8 cellular contexts compared by ENCODE assay signal in genomic region chr22:31748490-31748889, GRCh38. TPM values are rescaled to one million over a fixed set of nuclear protein-coding genes. Genes with fewer than 3 reads are reported as not detected.
DNase-seq lines count a peak whose midpoint lies in the region; ATAC-seq and TF ChIP-seq lines count a peak whose summit lies in the region.

No MANE protein-coding gene starts in this region.

- no peaks in the 10 kb centered on the region for H3K27me3 ChIP-seq in WERI-Rb-1 (ENCODE audit: insufficient read depth, low read depth, severe bottlenecking)
- no peaks in the 10 kb centered on the region for H3K27me3 ChIP-seq in subcutaneous abdominal adipose tissue (ENCODE audit: control insufficient read depth in 5 of 5, insufficient read depth in 4 of 5, low read length in 5 of 5)

- no peak overlapping the region for H3K27ac Mint-ChIP-seq in activated naive CD4-positive, alpha-beta T cell treated with anti-CD3 and anti-CD28 coated beads for 36 hours

- H3K4me3 Mint-ChIP-seq in activated naive CD4-positive, alpha-beta T cell treated with anti-CD3 and anti-CD28 coated beads for 36 hours: peak overlapping the region; percentile 87

- H3K27ac ChIP-seq in WERI-Rb-1 (no peak overlapping the region; the same call in 1 of the 2 replicates), subcutaneous abdominal adipose tissue (ENCODE audit: low read depth, low read length) (peak overlapping the region; percentile 92)

- H3K9ac ChIP-seq in subcutaneous abdominal adipose tissue (ENCODE audit: low read length in 5 of 5): peak overlapping the region; percentile 41 to 99 (median 89)

- intact Hi-C loops in activated naive CD4-positive, alpha-beta T cell treated with anti-CD3 and anti-CD28 coated beads for 36 hours (cut with micrococcal nuclease): no loop called here

- H3K4me1 Mint-ChIP-seq in activated naive CD4-positive, alpha-beta T cell treated with anti-CD3 and anti-CD28 coated beads for 36 hours (ENCODE audit: low read depth): peaks cover 52% of the 10 kb centered on the region

- ATAC-seq in HG02938 (IDR thresholded peaks at IDR 0.05; ENCODE audit: unreplicated experiment) (no peak), GM18502 (IDR thresholded peaks at IDR 0.05; ENCODE audit: poor library complexity, unreplicated experiment) (no peak)

- H3K36me3 ChIP-seq in WERI-Rb-1 (peaks cover 10% of the 10 kb centered on the region), subcutaneous abdominal adipose tissue (ENCODE audit: control insufficient read depth in 5 of 5, insufficient read depth in 5 of 5, low read length in 5 of 5) (peaks cover 0 to 2% (median 0%) of the 10 kb centered on the region in 5 donors)

- H3K9me3 Mint-ChIP-seq in activated naive CD4-positive, alpha-beta T cell treated with anti-CD3 and anti-CD28 coated beads for 36 hours: no peaks in the 10 kb centered on the region

- TF ChIP-seq CTCF in WERI-Rb-1 (IDR thresholded peaks at IDR 0.05; ENCODE audit: low read depth, low read length): no peak

- no peaks in the 10 kb centered on the region for H3K27me3 Mint-ChIP-seq in activated naive CD4-positive, alpha-beta T cell treated with anti-CD3 and anti-CD28 coated beads for 36 hours (ENCODE audit: low read depth)

- no peak for DNase-seq in activated naive CD4-positive, alpha-beta T cell treated with anti-CD3 and anti-CD28 coated beads for 36 hours
- no peak for DNase-seq in activated naive CD4-positive, alpha-beta T cell treated with anti-CD3 and anti-CD28 coated beads, Interleukin-2, amount 50 U/mL, for 16 hours
- no peak for DNase-seq in WERI-Rb-1
- no peak for DNase-seq in middle frontal gyrus (ENCODE audit: extremely low spot score, low spot score)

- peak overlapping the region; percentile 98; the same call in 1 of the 2 replicates for H3K4me3 ChIP-seq in WERI-Rb-1 (ENCODE audit: low read depth, low read length)
- H3K4me3 ChIP-seq in iPS-11a (ENCODE audit: low read depth, low read length): peak overlapping the region; percentile 98
- H3K4me3 ChIP-seq in subcutaneous abdominal adipose tissue (ENCODE audit: low read depth in 1 of 5, low read length in 5 of 5): peak overlapping the region; percentile 86 to 97 (median 89)

- peaks cover 18% of the 10 kb centered on the region for H3K36me3 Mint-ChIP-seq in activated naive CD4-positive, alpha-beta T cell treated with anti-CD3 and anti-CD28 coated beads for 36 hours (ENCODE audit: low read depth)

- peaks cover 11 to 50% (median 46%) of the 10 kb centered on the region in 5 donors for H3K4me1 ChIP-seq in subcutaneous abdominal adipose tissue (ENCODE audit: control insufficient read depth in 5 of 5, insufficient read depth in 5 of 5, low read length in 5 of 5)

- CTCF ChIA-PET in activated naive CD4-positive, alpha-beta T cell treated with anti-CD3 and anti-CD28 coated beads for 36 hours (lab: Charles Lee): interaction anchor here (1.5 kb wide), 1 partner anchor 83 kb away, joined by 4 read pairs; no protein-coding TSS in a partner anchor

- H3K9me3 ChIP-seq in WERI-Rb-1 (ENCODE audit: severe bottlenecking) (no peaks in the 10 kb centered on the region), subcutaneous abdominal adipose tissue (ENCODE audit: control insufficient read depth in 5 of 5, low read length in 5 of 5) (no peaks in the 10 kb centered on the region)

RNA-seq across cellular contexts. Expression of gene PRR14L, which starts 1.4 kb away (rescaled TPM):
- total RNA-seq in activated naive CD4-positive, alpha-beta T cell treated with anti-CD3 and anti-CD28 coated beads for 36 hours: 10 to 100 TPM; 28.7 to 31.8 TPM

RNA-seq across cellular contexts. Expression of gene DEPDC5, which starts 5.3 kb away (rescaled TPM):
- total RNA-seq in activated naive CD4-positive, alpha-beta T cell treated with anti-CD3 and anti-CD28 coated beads for 36 hours: 10 to 100 TPM; 23.6 TPM
